In the genomic region with DNA sequence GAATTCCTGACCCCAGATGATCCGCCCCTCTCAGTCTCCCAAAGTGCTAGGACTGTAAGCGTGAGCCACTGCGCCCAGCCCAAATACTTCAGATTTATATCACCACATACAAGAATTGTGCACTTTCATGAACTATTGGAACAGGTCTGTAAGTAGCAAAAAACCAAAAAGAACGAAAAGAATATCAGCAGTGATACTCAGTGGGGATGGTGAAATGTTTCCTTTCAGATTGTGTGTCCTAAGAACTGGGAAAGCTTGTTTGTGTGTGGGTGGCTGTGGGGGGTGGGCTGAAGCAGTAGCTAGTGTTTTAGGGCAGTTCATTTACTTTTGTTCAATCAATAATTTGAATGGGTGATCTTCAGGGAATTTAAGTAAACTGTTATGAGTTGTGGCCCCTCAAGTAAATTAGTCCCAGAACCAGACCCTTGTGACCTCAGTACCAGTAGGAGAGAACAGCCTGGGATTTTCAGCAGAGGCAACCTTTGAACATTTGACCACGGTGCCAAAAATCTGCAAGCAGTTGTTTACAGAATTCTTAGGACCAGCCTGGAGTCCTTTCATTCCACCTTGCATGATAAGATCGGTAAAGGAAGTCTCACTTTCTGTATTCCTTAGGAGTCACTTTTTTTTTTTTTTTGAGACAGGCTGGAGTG, we compare ENCODE assay signal across 27 cellular contexts.
DNase-seq lines count a peak whose midpoint lies in the region; ATAC-seq and TF ChIP-seq lines count a peak whose summit lies in the region.
"Had no signal": no experiment of that assay in that cellular context is flagged by ENCODE, and none has a peak within 500 bp of the region (broad histone marks: within the 10 kb centered on the region; RNA-seq: fewer than 3 reads in every experiment).

No MANE protein-coding gene starts in this region.

- TF ChIP-seq CTCF in nephron progenitor cell (IDR thresholded peaks at IDR 0.05) (no peak), type B pancreatic cell (conservative IDR thresholded peaks at IDR 0.05) (no peak)

- no peak for ATAC-seq in GM19324 (IDR thresholded peaks at IDR 0.05; ENCODE audit: low FRiP score, unreplicated experiment)
- ATAC-seq: esophagus mucosa, Panc1, sciatic nerve had no signal

- H3K4me1 Mint-ChIP-seq in nephron progenitor cell (peaks cover 47% of the 10 kb centered on the region), type B pancreatic cell (ENCODE audit: unreplicated experiment) (peaks cover 41% of the 10 kb centered on the region)

- peaks cover 5% of the 10 kb centered on the region for H3K9me3 Mint-ChIP-seq in nephron progenitor cell
- no peaks in the 10 kb centered on the region for H3K9me3 Mint-ChIP-seq in type B pancreatic cell
- H3K9me3 Mint-ChIP-seq: activated CD4-positive, alpha-beta memory T cell treated with anti-CD3 and anti-CD28 coated beads, Interleukin-2, amount 10 ng/mL, durations not matched to agents 7 days and 5 days; activated naive CD4-positive, alpha-beta T cell treated with anti-CD3 and anti-CD28 coated beads for 36 hours; activated T-helper 1 cell treated with anti-CD3 and anti-CD28 coated beads, Interleukin-12 subunit alpha, Interleukin-12 subunit beta, Interleukin-2, Interleukin-4 antibody, amounts not matched to agents 30 ng/mL and 10 ng/mL and 1 ng/mL, durations not matched to agents 14 hours and 24 hours and 36 hours; endodermal cell; neural crest cell had no signal

- H3K27me3 Mint-ChIP-seq in nephron progenitor cell (ENCODE audit: low read depth, poor library complexity) (no peaks in the 10 kb centered on the region), type B pancreatic cell (no peaks in the 10 kb centered on the region)
- H3K27me3 Mint-ChIP-seq: activated CD4-positive, alpha-beta memory T cell treated with anti-CD3 and anti-CD28 coated beads, Interleukin-2, amount 10 ng/mL, durations not matched to agents 7 days and 5 days had no signal

- DNase-seq in HT-29 (ENCODE audit: low spot score) (peak; percentile 78), iris pigment epithelial cell (ENCODE audit: low read depth) (peak; percentile 37), nephron progenitor cell (no peak), type B pancreatic cell (ENCODE audit: extremely low spot score, unreplicated experiment) (no peak), CD1c-positive myeloid dendritic cell (ENCODE audit: extremely low spot score) (no peak), DMS79 (lab: John Stamatoyannopoulos, UW) (no peak), NCI-H2081 (lab: John Stamatoyannopoulos, UW) (no peak)
- DNase-seq: activated CD4-positive, alpha-beta memory T cell treated with anti-CD3 and anti-CD28 coated beads, Interleukin-2, amount 10 ng/mL, durations not matched to agents 7 days and 5 days; activated CD8-positive, alpha-beta memory T cell treated with anti-CD3 and anti-CD28 coated beads, Interleukin-2, amount 50 U/mL, for 48 hours; activated naive CD4-positive, alpha-beta T cell treated with anti-CD3 and anti-CD28 coated beads for 36 hours; C1 segment of cervical spinal cord; dermis blood vessel endothelial cell; endodermal cell; foreskin fibroblast; head of caudate nucleus; NCI-H1417 treated with DMSO at 0.1 percent for 48 hours; NCI-H2029 treated with DMSO at 0.1 percent for 48 hours; NCI-H226; NCI-H748 treated with DMSO at 0.1 percent for 48 hours; Right ventricle myocardium superior; stimulated activated CD4-positive, alpha-beta T cell treated with anti-CD3 and anti-CD28 coated beads, Interleukin-4, amount 100 ng/mL, for 24 hours had no signal

- H3K27ac Mint-ChIP-seq in nephron progenitor cell (peak overlapping the region; percentile 74), type B pancreatic cell (peak overlapping the region; percentile 19)
- H3K27ac Mint-ChIP-seq: activated CD4-positive, alpha-beta memory T cell treated with anti-CD3 and anti-CD28 coated beads, Interleukin-2, amount 10 ng/mL, durations not matched to agents 7 days and 5 days; activated naive CD4-positive, alpha-beta T cell treated with anti-CD3 and anti-CD28 coated beads for 36 hours; activated T-helper 1 cell treated with anti-CD3 and anti-CD28 coated beads, Interleukin-12 subunit alpha, Interleukin-12 subunit beta, Interleukin-2, Interleukin-4 antibody, amounts not matched to agents 30 ng/mL and 10 ng/mL and 1 ng/mL, durations not matched to agents 14 hours and 24 hours and 36 hours; endodermal cell had no signal

- H3K4me3 Mint-ChIP-seq in nephron progenitor cell (no peak overlapping the region), type B pancreatic cell (no peak overlapping the region)
- H3K4me3 Mint-ChIP-seq: activated CD4-positive, alpha-beta memory T cell treated with anti-CD3 and anti-CD28 coated beads, Interleukin-2, amount 10 ng/mL, durations not matched to agents 7 days and 5 days; activated naive CD4-positive, alpha-beta T cell treated with anti-CD3 and anti-CD28 coated beads for 36 hours; activated T-helper 1 cell treated with anti-CD3 and anti-CD28 coated beads, Interleukin-12 subunit alpha, Interleukin-12 subunit beta, Interleukin-2, Interleukin-4 antibody, amounts not matched to agents 30 ng/mL and 10 ng/mL and 1 ng/mL, durations not matched to agents 14 hours and 24 hours and 36 hours; endodermal cell; neural crest cell had no signal

- H3K36me3 Mint-ChIP-seq in nephron progenitor cell (ENCODE audit: low read depth) (peaks cover 17% of the 10 kb centered on the region), type B pancreatic cell (peaks cover 12% of the 10 kb centered on the region)

Comparison
In these comparisons a context has a peak if more than half of its experiments do, and no peak if none do; other contexts are left out.
1. DNase-seq: peak in HT-29 (single experiment) and iris pigment epithelial cell (single experiment); none in nephron progenitor cell (single experiment), type B pancreatic cell (single experiment), CD1c-positive myeloid dendritic cell (single experiment), DMS79 (single experiment) and NCI-H2081 (0 of 2).